In genomic region chr17:55769625-55770000, GRCh38 we compare ENCODE assay signal across 9 cellular contexts. TPM values are rescaled to one million over a fixed set of nuclear protein-coding genes. Genes with fewer than 3 reads are reported as not detected.
A peak's percentile ranks its signal among the peaks of the same experiment; 100 is the strongest.
DNase-seq lines count a peak whose midpoint lies in the region; ATAC-seq, FAIRE-seq and TF ChIP-seq lines count a peak whose summit lies in the region.
"Had no signal": no experiment of that assay in that cellular context is flagged by ENCODE, and none has a peak within 500 bp of the region (broad histone marks: within the 10 kb centered on the region; RNA-seq: fewer than 3 reads in every experiment).

No MANE protein-coding gene starts in this region.

- H3K9me3 Mint-ChIP-seq in T-helper 2 cell treated with Interferon-gamma antibody and Interleukin-4, amounts not matched to agents 5 μg/mL and 100 μg/mL, for 36 hours, result no peaks in the 10 kb centered on the region
- no peaks in the 10 kb centered on the region for H3K9me3 Mint-ChIP-seq in CD4-positive, alpha-beta memory T cell

- in situ Hi-C loops in gastrocnemius medialis (cut with MboI; ENCODE audit: low sequenced_read_pairs in 4 of 4), result loop anchor here in 2 of 4 donors (5.0 kb wide), 2 partner anchors 242 to 247 kb away; no protein-coding TSS in a partner anchor

- no peak for TF ChIP-seq POLR2A in gastrocnemius medialis (IDR thresholded peaks at IDR 0.05)

- POLR2A ChIA-PET in CD4-positive, alpha-beta memory T cell (lab: Charles Lee; ENCODE audit: partially characterized antibody), result no interaction called here

- no peaks in the 10 kb centered on the region for H3K27me3 Mint-ChIP-seq in T-helper 2 cell treated with Interferon-gamma antibody and Interleukin-4, amounts not matched to agents 5 μg/mL and 100 μg/mL, for 36 hours (ENCODE audit: low read depth)
- H3K27me3 Mint-ChIP-seq in CD4-positive, alpha-beta memory T cell, result no peaks in the 10 kb centered on the region

- DNase-seq in EH (ENCODE audit: low read depth), result peak; percentile 88
- peak; percentile 21 for DNase-seq in RCC 7860 (ENCODE audit: low spot score)
- peak; percentile 73 for DNase-seq in fibroblast of the conjunctiva (ENCODE audit: low read depth)
- DNase-seq in gastrocnemius medialis, result peak; percentile 20 to 38
- no peak for DNase-seq in T-helper 2 cell treated with Interferon-gamma antibody and Interleukin-4, amounts not matched to agents 5 μg/mL and 100 μg/mL, for 36 hours (ENCODE audit: low spot score)
- no peak for DNase-seq in CD4-positive, alpha-beta memory T cell
- DNase-seq in NCI-H2081 (lab: John Stamatoyannopoulos, UW), result no peak
- no peak for DNase-seq in D341Med (ENCODE audit: low spot score)
- DNase-seq: stimulated activated CD4-positive, alpha-beta T cell treated with anti-CD3 and anti-CD28 coated beads, Interleukin-4, amount 100 ng/mL, for 24 hours had no signal

- H3K27me3 ChIP-seq in gastrocnemius medialis, result no peaks in the 10 kb centered on the region
- H3K27me3 ChIP-seq in CD4-positive, alpha-beta memory T cell (ENCODE audit: insufficient read depth, low read length), result no peaks in the 10 kb centered on the region

- peaks cover 0 to 40% of the 10 kb centered on the region in 2 donors for H3K36me3 ChIP-seq in gastrocnemius medialis
- peaks cover 7% of the 10 kb centered on the region for H3K36me3 ChIP-seq in CD4-positive, alpha-beta memory T cell (ENCODE audit: insufficient read depth, low read length)

- no peak overlapping the region for H3K4me3 ChIP-seq in gastrocnemius medialis
- H3K4me3 ChIP-seq in CD4-positive, alpha-beta memory T cell (ENCODE audit: low read length in 2 of 2), result no peak overlapping the region

- no peak for FAIRE-seq in RCC 7860 (lab: Jason Lieb, UNC)

- no peaks in the 10 kb centered on the region for H3K4me1 Mint-ChIP-seq in T-helper 2 cell treated with Interferon-gamma antibody and Interleukin-4, amounts not matched to agents 5 μg/mL and 100 μg/mL, for 36 hours (ENCODE audit: low read depth)
- H3K4me1 Mint-ChIP-seq in CD4-positive, alpha-beta memory T cell, result peaks cover 0 to 3% (median 0%) of the 10 kb centered on the region in 4 donors

- no peak for TF ChIP-seq CTCF in gastrocnemius medialis (IDR thresholded peaks at IDR 0.05 in 4 of 5, conservative IDR thresholded peaks at IDR 0.05 in 1 of 5)

- intact Hi-C loops in gastrocnemius medialis (cut with DNase I; ENCODE audit: low total_unique reads), result loop anchor here (2.0 kb wide), 1 partner anchor 47 kb away; the partner anchor contains the start of gene TMEM100
- intact Hi-C loops in CD4-positive, alpha-beta memory T cell (cut with micrococcal nuclease), result no loop called here

- peaks cover 10 to 13% of the 10 kb centered on the region in 2 donors for H3K4me1 ChIP-seq in gastrocnemius medialis
- H3K4me1 ChIP-seq in CD4-positive, alpha-beta memory T cell (ENCODE audit: insufficient read depth, low read length), result no peaks in the 10 kb centered on the region

- peak; percentile 61 to 64 for ATAC-seq in gastrocnemius medialis

- H3K4me3 Mint-ChIP-seq in T-helper 2 cell treated with Interferon-gamma antibody and Interleukin-4, amounts not matched to agents 5 μg/mL and 100 μg/mL, for 36 hours, result no peak overlapping the region
- no peak overlapping the region for H3K4me3 Mint-ChIP-seq in CD4-positive, alpha-beta memory T cell

- peak overlapping the region; percentile 20 to 55 (median 42) for H3K27ac ChIP-seq in gastrocnemius medialis
- no peak overlapping the region for H3K27ac ChIP-seq in CD4-positive, alpha-beta memory T cell (ENCODE audit: low read depth, low read length)

- no peaks in the 10 kb centered on the region for H3K36me3 Mint-ChIP-seq in T-helper 2 cell treated with Interferon-gamma antibody and Interleukin-4, amounts not matched to agents 5 μg/mL and 100 μg/mL, for 36 hours (ENCODE audit: low read depth)
- H3K36me3 Mint-ChIP-seq in CD4-positive, alpha-beta memory T cell, result peaks cover 47 to 61% of the 10 kb centered on the region in 2 donors

- no peaks in the 10 kb centered on the region for H3K9me3 ChIP-seq in gastrocnemius medialis
- no peaks in the 10 kb centered on the region for H3K9me3 ChIP-seq in CD4-positive, alpha-beta memory T cell (ENCODE audit: control insufficient read depth in 1 of 2, low read length in 2 of 2)

- no peak overlapping the region for H3K27ac Mint-ChIP-seq in T-helper 2 cell treated with Interferon-gamma antibody and Interleukin-4, amounts not matched to agents 5 μg/mL and 100 μg/mL, for 36 hours
- H3K27ac Mint-ChIP-seq in CD4-positive, alpha-beta memory T cell, result no peak overlapping the region

- CTCF ChIA-PET in CD4-positive, alpha-beta memory T cell (lab: Charles Lee; ENCODE audit: partially characterized antibody), result interaction anchor here (1.1 to 1.5 kb wide), 4 partner anchors 13 to 246 kb away, joined by 3 to 5 read pairs (median 4); no protein-coding TSS in a partner anchor

RNA-seq across cellular contexts. Expression of gene PCTP, which starts 18.8 kb away (rescaled TPM):
- total RNA-seq in gastrocnemius medialis, result 10 to 100 TPM; 10.1 to 41.7 (median 13.3) TPM
- total RNA-seq in CD4-positive, alpha-beta memory T cell, result 1 to 10 TPM; 2.7 to 3.3 TPM
- 1 to 10 TPM; 2.3 to 4.7 TPM for polyA plus RNA-seq in CD4-positive, alpha-beta memory T cell

RNA-seq across cellular contexts. Expression of gene TMEM100, which starts 46.9 kb away (rescaled TPM):
- 10 to 100 TPM in 2 of 4 donors, 1 to 10 TPM in 1, under 1 TPM in 1; 0.39 to 87.9 (median 6.1) TPM for total RNA-seq in gastrocnemius medialis
- not detected for total RNA-seq in CD4-positive, alpha-beta memory T cell
- polyA plus RNA-seq in CD4-positive, alpha-beta memory T cell, result not detected

Comparison
In these comparisons a context has a peak if more than half of its experiments do, and no peak if none do; other contexts are left out.
1. DNase-seq: peak in EH (single experiment), RCC 7860 (single experiment), fibroblast of the conjunctiva (single experiment) and gastrocnemius medialis (2 of 2); none in T-helper 2 cell treated with Interferon-gamma antibody and Interleukin-4, amounts not matched to agents 5 μg/mL and 100 μg/mL, for 36 hours (single experiment), CD4-positive, alpha-beta memory T cell (0 of 5), NCI-H2081 (0 of 2) and D341Med (single experiment).